1 cellular context compared by ENCODE assay signal in genomic region chr12:10131101-10131632, GRCh38.
TF ChIP-seq lines count a peak whose summit lies in the region.

No MANE protein-coding gene starts in this region.

TF ChIP-seq in HepG2, 621 proteins besides CTCF, POLR2A, EP300 and RAD21:
- TF ChIP-seq POLR2AphosphoS5 (IDR thresholded peaks at IDR 0.05; ENCODE audit: low read depth, low read length) (no peak), ATF3 (CRISPR knock-in tag; IDR thresholded peaks at IDR 0.05) (no peak), NBN (conservative IDR thresholded peaks at IDR 0.05) (no peak), MAF1 (CRISPR knock-in tag; IDR thresholded peaks at IDR 0.05; ENCODE audit: borderline replicate concordance) (no peak), KDM2A (CRISPR knock-in tag; IDR thresholded peaks at IDR 0.05; ENCODE audit: borderline replicate concordance, low read depth) (no peak), TOPORS (CRISPR knock-in tag; IDR thresholded peaks at IDR 0.05) (no peak), BRF2 (CRISPR knock-in tag; IDR thresholded peaks at IDR 0.05) (no peak), TSC22D2 (CRISPR knock-in tag; IDR thresholded peaks at IDR 0.05; ENCODE audit: borderline replicate concordance) (no peak), NFATC3 (CRISPR knock-in tag; IDR thresholded peaks at IDR 0.05) (no peak), MAFK (conservative IDR thresholded peaks at IDR 0.05 in 1 of 2, IDR thresholded peaks at IDR 0.05 in 1 of 2; ENCODE audit: low read length in 2 of 2) (no peak), REPIN1 (CRISPR knock-in tag; IDR thresholded peaks at IDR 0.05; ENCODE audit: borderline replicate concordance, low read depth) (no peak), ZFP62 (CRISPR knock-in tag; IDR thresholded peaks at IDR 0.05) (no peak), ZNF382 (CRISPR knock-in tag; IDR thresholded peaks at IDR 0.05; ENCODE audit: borderline replicate concordance) (no peak), FOXK2 (IDR thresholded peaks at IDR 0.05) (no peak), ZNF775 (CRISPR knock-in tag; IDR thresholded peaks at IDR 0.05; ENCODE audit: borderline replicate concordance) (no peak), ZNF629 (CRISPR knock-in tag; conservative IDR thresholded peaks at IDR 0.05) (no peak), HIVEP1 (CRISPR knock-in tag; IDR thresholded peaks at IDR 0.05) (no peak), SUZ12 (IDR thresholded peaks at IDR 0.05; ENCODE audit: low read depth, low read length) (no peak), SATB2 (CRISPR knock-in tag; IDR thresholded peaks at IDR 0.05) (no peak), MTF1 (CRISPR knock-in tag; IDR thresholded peaks at IDR 0.05) (no peak)
